In genomic region chr12:123150804-123151678, GRCh38 we compare ENCODE assay signal across 8 cellular contexts. TPM values are rescaled to one million over a fixed set of nuclear protein-coding genes. Genes with fewer than 3 reads are reported as not detected.
A peak's percentile ranks its signal among the peaks of the same experiment; 100 is the strongest.
DNase-seq lines count a peak whose midpoint lies in the region; ATAC-seq, FAIRE-seq and TF ChIP-seq lines count a peak whose summit lies in the region.

Gene PITPNM2, minus strand, starts transcription at chr12:123151090. Its CDS starts 116,500 bp downstream, at chr12:123034590.

- ATAC-seq in A549: peak; percentile 77 to 86
- ATAC-seq in GM18907 (IDR thresholded peaks at IDR 0.05; ENCODE audit: unreplicated experiment): peak; percentile 54
- peak; percentile 68 for ATAC-seq in HG03571 (IDR thresholded peaks at IDR 0.05; ENCODE audit: unreplicated experiment)

- H3K9me3 ChIP-seq in A549 (no peaks in the 10 kb centered on the region), ovary (no peaks in the 10 kb centered on the region)

- CTCF ChIA-PET in A549 (lab: Yijun Ruan, JAX): interaction anchor here (0.5 to 9.5 kb wide), 33 partner anchors 10 to 1265 kb away, joined by 3 to 104 read pairs (median 4); partner anchors contain the start of genes MPHOSPH9 and MTRFR
- CTCF ChIA-PET in activated naive CD4-positive, alpha-beta T cell treated with anti-CD3 and anti-CD28 coated beads for 36 hours (lab: Charles Lee): interaction anchor here (0.6 to 2.1 kb wide), 7 partner anchors 22 to 176 kb away, joined by 3 to 13 read pairs (median 3); no protein-coding TSS in a partner anchor

- peak in 1 of 2 experiments; percentile 23; a peak in 1 of 5 replicates for TF ChIP-seq RAD21 in A549 (conservative IDR thresholded peaks at IDR 0.05 in 1 of 2, IDR thresholded peaks at IDR 0.05 in 1 of 2)

- 7% methylated on average over 34 of the region's 130 CpGs for WGBS in A549 (ENCODE audit: missing lambda C conversion rate)
- 0 to 1% (median 0%) methylated on average over 39 to 130 of the region's 130 CpGs for WGBS in ovary, 3 donors
- 1% methylated on average over 129 of the region's 130 CpGs for WGBS in urinary bladder

- H3K4me3 ChIP-seq in A549 (peak within 1 kb of the TSS; percentile 80), ovary (peak within 1 kb of the TSS; percentile 90), urinary bladder (ENCODE audit: low read depth, low read length) (peak within 1 kb of the TSS; percentile 80)

- TF ChIP-seq POLR2A in A549 (IDR thresholded peaks at IDR 0.05; ENCODE audit: low read length) (peak; percentile 25; the same call in 1 of the 2 replicates), ovary (IDR thresholded peaks at IDR 0.05) (no peak)

- POLR2A ChIA-PET in A549 (lab: Yijun Ruan, JAX): interaction anchor here (1.8 to 1.9 kb wide), 2 partner anchors 11 to 82 kb away, joined by 5 to 13 read pairs; partner anchors contain the start of genes MPHOSPH9 and MTRFR

- no peak for TF ChIP-seq EP300 in A549 (IDR thresholded peaks at IDR 0.05)
- TF ChIP-seq EP300 in ovary (IDR thresholded peaks at IDR 0.05): no peak

- H3K36me3 Mint-ChIP-seq in activated naive CD4-positive, alpha-beta T cell treated with anti-CD3 and anti-CD28 coated beads for 36 hours (ENCODE audit: low read depth): peaks cover 6% of the 10 kb centered on the region

- H3K4me3 Mint-ChIP-seq in activated naive CD4-positive, alpha-beta T cell treated with anti-CD3 and anti-CD28 coated beads for 36 hours: peak within 1 kb of the TSS; percentile 77

- H3K9me3 Mint-ChIP-seq in activated naive CD4-positive, alpha-beta T cell treated with anti-CD3 and anti-CD28 coated beads for 36 hours: no peaks in the 10 kb centered on the region

- no peaks in the 10 kb centered on the region for H3K27me3 Mint-ChIP-seq in activated naive CD4-positive, alpha-beta T cell treated with anti-CD3 and anti-CD28 coated beads for 36 hours (ENCODE audit: low read depth)

- peak within 1 kb of the TSS; percentile 89 for H3K4me2 ChIP-seq in A549

- H3K27ac Mint-ChIP-seq in activated naive CD4-positive, alpha-beta T cell treated with anti-CD3 and anti-CD28 coated beads for 36 hours: peak within 1 kb of the TSS; percentile 75

- H3K27me3 ChIP-seq in ovary: no peaks in the 10 kb centered on the region

- no peaks in the 10 kb centered on the region for H3K36me3 ChIP-seq in ovary
- H3K36me3 ChIP-seq in urinary bladder (ENCODE audit: insufficient read depth): no peaks in the 10 kb centered on the region

- intact Hi-C loops in activated naive CD4-positive, alpha-beta T cell treated with anti-CD3 and anti-CD28 coated beads for 36 hours (cut with micrococcal nuclease): loop anchor here (1.0 to 2.0 kb wide), 5 partner anchors 48 to 176 kb away; partner anchors contain the start of genes MPHOSPH9, MTRFR and OGFOD2
- intact Hi-C loops in ovary (cut with DNase I): loop anchor here (2.0 to 5.0 kb wide), 4 partner anchors 81 to 169 kb away; partner anchors contain the start of genes ARL6IP4 (in 3 of the 4), MPHOSPH9 (in 1 of the 4) and MTRFR (in 1 of the 4)

- peaks cover 34% of the 10 kb centered on the region for H3K4me1 ChIP-seq in A549
- peaks cover 17% of the 10 kb centered on the region for H3K4me1 ChIP-seq in ovary (ENCODE audit: insufficient read depth)
- no peaks in the 10 kb centered on the region for H3K4me1 ChIP-seq in urinary bladder (ENCODE audit: insufficient read depth)

- H3K27ac ChIP-seq in A549 (peak within 1 kb of the TSS; percentile 93 to 99), ovary (peak within 1 kb of the TSS; percentile 98 to 99), urinary bladder (ENCODE audit: low read depth) (peak within 1 kb of the TSS; percentile 78)

- DNase-seq in A549 (ENCODE audit: low read depth in 1 of 2, low spot score in 1 of 2): peak; percentile 57
- peak; percentile 38 for DNase-seq in SK-N-DZ (ENCODE audit: low spot score)
- DNase-seq in activated naive CD4-positive, alpha-beta T cell treated with anti-CD3 and anti-CD28 coated beads for 36 hours: peak; percentile 63
- peak; percentile 66 for DNase-seq in glomerular visceral epithelial cell (ENCODE audit: extremely low spot score)
- DNase-seq in ovary: peak; percentile 65 to 84 (median 74)

- TF ChIP-seq CTCF in A549 (IDR thresholded peaks at IDR 0.05): peak; percentile 49; the same call in 2 of the 3 replicates
- TF ChIP-seq CTCF in ovary (IDR thresholded peaks at IDR 0.05): peak in 2 of 3 donors; percentile 34 to 35

- H3K4me1 Mint-ChIP-seq in activated naive CD4-positive, alpha-beta T cell treated with anti-CD3 and anti-CD28 coated beads for 36 hours (ENCODE audit: low read depth): peaks cover 29% of the 10 kb centered on the region

- FAIRE-seq in A549 (lab: Jason Lieb, UNC): no peak

TF ChIP-seq in A549, 52 proteins besides CTCF, POLR2A, EP300 and RAD21 (continues in another document):
- TF ChIP-seq REST (IDR thresholded peaks at IDR 0.05) (no peak), FOXS1 (CRISPR knock-in tag; IDR thresholded peaks at IDR 0.05) (no peak), PBX3 (IDR thresholded peaks at IDR 0.05) (0 out of 2 replicates have a peak, but pooled peaks have one; percentile 24), SMC3 (IDR thresholded peaks at IDR 0.05) (peak; percentile 42; the same call in 2 of the 3 replicates), RCOR1 (IDR thresholded peaks at IDR 0.05; ENCODE audit: low read depth, low read length) (no peak), KDM5A (IDR thresholded peaks at IDR 0.05) (no peak), BCL3 (IDR thresholded peaks at IDR 0.05) (0 out of 3 replicates have a peak, but pooled peaks have one; percentile 24), FOSL2 (IDR thresholded peaks at IDR 0.05) (no peak; the same call in 1 of the 2 replicates), FOSL2 (CRISPR knock-in tag; IDR thresholded peaks at IDR 0.05) (no peak), CBX2 (IDR thresholded peaks at IDR 0.05; ENCODE audit: borderline replicate concordance, low read depth) (no peak), POLR2AphosphoS2 (conservative IDR thresholded peaks at IDR 0.05; ENCODE audit: low read length) (no peak), FOSB (CRISPR knock-in tag; IDR thresholded peaks at IDR 0.05) (no peak), SREBF2 (IDR thresholded peaks at IDR 0.05) (no peak), CHD2 (IDR thresholded peaks at IDR 0.05; ENCODE audit: low read length, partially characterized antibody) (no peak), PHF8 (IDR thresholded peaks at IDR 0.05; ENCODE audit: borderline replicate concordance, low read depth) (peak; percentile 52; the same call in 1 of the 2 replicates)

RNA-seq across cellular contexts. Expression of gene PITPNM2, which starts in this region (rescaled TPM):
- polyA plus RNA-seq in A549 (2011; rRNA removed): 2.6 and 4.3 TPM in 2 replicates
- 6.8 and 10.0 TPM in 2 replicates for polyA plus RNA-seq in A549 (2012; cell fraction: cytosol; rRNA removed)
- 28.6 and 38.4 TPM in 2 replicates for polyA plus RNA-seq in A549 (2012; cell fraction: nucleus; rRNA removed)
- polyA plus RNA-seq in A549 (2017; fragmentation: RNase III; extraction: RNeasy Plus Mini Kit Qiagen cat#74134 plus additional on column Dnase treatment): 10.8 to 14.6 TPM (median 13.6 TPM) in 3 replicates
- polyA minus RNA-seq in A549 (2011; rRNA and poly(A)+ RNA removed): 12.0 and 13.5 TPM in 2 replicates
- polyA plus RNA-seq in SK-N-DZ (2014; cell fraction: cytosol; rRNA removed): 1.0 and 1.3 TPM in 2 replicates
- polyA plus RNA-seq in SK-N-DZ (2014; cell fraction: nucleus; rRNA removed): 3.3 and 9.0 TPM in 2 replicates
- total RNA-seq in activated naive CD4-positive, alpha-beta T cell treated with anti-CD3 and anti-CD28 coated beads for 36 hours: 10 to 100 TPM; 15.4 TPM
- 10 to 100 TPM; 11.1 to 71.8 (median 38.2) TPM for total RNA-seq in ovary
- 10 to 100 TPM; 11.1 to 12.5 TPM for polyA plus RNA-seq in ovary
- total RNA-seq in urinary bladder: 4.5 TPM
- polyA plus RNA-seq in urinary bladder: 19.1 TPM

Comparison
In these comparisons a context has a peak if more than half of its experiments do, and no peak if none do; other contexts are left out.
1. Peak in every context shown above with its lines: DNase-seq, ATAC-seq, H3K4me3 ChIP-seq and H3K27ac ChIP-seq.